ENCODE assay signal across 8 cellular contexts in genomic region chr5:137695651-137696428, GRCh38. TPM values are rescaled to one million over a fixed set of nuclear protein-coding genes. Genes with fewer than 3 reads are reported as not detected.
DNase-seq lines count a peak whose midpoint lies in the region; FAIRE-seq and TF ChIP-seq lines count a peak whose summit lies in the region.

No MANE protein-coding gene starts in this region.

- no peaks in the 10 kb centered on the region for H3K4me1 ChIP-seq in Peyer's patch
- H3K4me1 ChIP-seq in astrocyte (ENCODE audit: insufficient read depth, low read length), result peaks cover 9% of the 10 kb centered on the region
- no peaks in the 10 kb centered on the region for H3K4me1 ChIP-seq in neural progenitor cell

- no peaks in the 10 kb centered on the region for H3K9me3 ChIP-seq in Peyer's patch
- no peaks in the 10 kb centered on the region for H3K9me3 ChIP-seq in astrocyte (ENCODE audit: insufficient read depth, low read depth, low read length)
- no peaks in the 10 kb centered on the region for H3K9me3 ChIP-seq in neural progenitor cell (ENCODE audit: low read depth)

- no peaks in the 10 kb centered on the region for H3K36me3 ChIP-seq in Peyer's patch
- no peaks in the 10 kb centered on the region for H3K36me3 ChIP-seq in astrocyte (ENCODE audit: insufficient read depth, low read length)
- no peaks in the 10 kb centered on the region for H3K36me3 ChIP-seq in neural progenitor cell

- peak overlapping the region; percentile 21 for H3K4me2 ChIP-seq in astrocyte (ENCODE audit: low read length)
- no peak overlapping the region for H3K4me2 ChIP-seq in neural progenitor cell

- peak; percentile 5 for FAIRE-seq in GM12891 (lab: Jason Lieb, UNC)
- no peak for FAIRE-seq in astrocyte (lab: Jason Lieb, UNC)

- H3K27me3 Mint-ChIP-seq in astrocyte (ENCODE audit: low read depth, unreplicated experiment), result no peaks in the 10 kb centered on the region
- peaks cover 2% of the 10 kb centered on the region for H3K27me3 Mint-ChIP-seq in neural progenitor cell (ENCODE audit: insufficient read depth, low read depth)

- peak overlapping the region in 3 of 4 donors; percentile 14 to 52 (median 18) for H3K27ac ChIP-seq in Peyer's patch
- no peak overlapping the region for H3K27ac ChIP-seq in astrocyte (ENCODE audit: low read depth, low read length)
- no peak overlapping the region for H3K27ac ChIP-seq in neural progenitor cell

- no peak for DNase-seq in GM12891 (ENCODE audit: insufficient read length, low spot score)
- DNase-seq in Peyer's patch, result no peak
- DNase-seq in astrocyte (ENCODE audit: low read depth), result no peak
- DNase-seq in neural progenitor cell (ENCODE audit: low spot score), result no peak
- no peak for DNase-seq in T1000 (lab: John Stamatoyannopoulos, UW)
- DNase-seq in NCI-H774 (lab: John Stamatoyannopoulos, UW), result no peak
- no peak for DNase-seq in midbrain (lab: John Stamatoyannopoulos, UW)
- no peak for DNase-seq in NCI-H526 (lab: John Stamatoyannopoulos, UW)

- peaks cover 40% of the 10 kb centered on the region for H3K4me1 Mint-ChIP-seq in astrocyte (ENCODE audit: low read depth, unreplicated experiment)
- peaks cover 2% of the 10 kb centered on the region for H3K4me1 Mint-ChIP-seq in neural progenitor cell

- no peak for TF ChIP-seq POLR2A in GM12891 (IDR thresholded peaks at IDR 0.05; ENCODE audit: low read depth, low read length)
- TF ChIP-seq POLR2A in Peyer's patch (IDR thresholded peaks at IDR 0.05), result no peak

- peaks cover 5% of the 10 kb centered on the region for H3K9me3 Mint-ChIP-seq in astrocyte (ENCODE audit: unreplicated experiment)
- no peaks in the 10 kb centered on the region for H3K9me3 Mint-ChIP-seq in neural progenitor cell

- peaks cover 7% of the 10 kb centered on the region for H3K36me3 Mint-ChIP-seq in astrocyte (ENCODE audit: low read depth, unreplicated experiment)
- peaks cover 6% of the 10 kb centered on the region for H3K36me3 Mint-ChIP-seq in neural progenitor cell

- H4K20me1 ChIP-seq in astrocyte (ENCODE audit: insufficient read depth, low read length), result no peaks in the 10 kb centered on the region
- no peaks in the 10 kb centered on the region for H4K20me1 ChIP-seq in neural progenitor cell (ENCODE audit: low read depth)

- TF ChIP-seq CTCF in Peyer's patch (IDR thresholded peaks at IDR 0.05), result no peak
- no peak for TF ChIP-seq CTCF in astrocyte (IDR thresholded peaks at IDR 0.05; ENCODE audit: insufficient read depth, low read depth, low read length)
- TF ChIP-seq CTCF in neural progenitor cell (IDR thresholded peaks at IDR 0.05), result peak; percentile 4

- no peak overlapping the region for H3K4me3 ChIP-seq in Peyer's patch
- no peak overlapping the region for H3K4me3 ChIP-seq in astrocyte (ENCODE audit: insufficient read depth, low read depth, low read length)
- no peak overlapping the region for H3K4me3 ChIP-seq in neural progenitor cell

- H3K27ac Mint-ChIP-seq in astrocyte (ENCODE audit: unreplicated experiment) (peak overlapping the region; percentile 37), neural progenitor cell (peak overlapping the region; percentile 5)

- H3K9ac ChIP-seq in astrocyte (ENCODE audit: low read length) (no peak overlapping the region), neural progenitor cell (no peak overlapping the region)

- H2AFZ ChIP-seq in astrocyte (ENCODE audit: low read depth, low read length) (no peak overlapping the region), neural progenitor cell (replicated peaks) (no peak overlapping the region)

- no peaks in the 10 kb centered on the region for H3F3A ChIP-seq in neural progenitor cell (ENCODE audit: low read depth)

- H3K4me3 Mint-ChIP-seq in astrocyte (ENCODE audit: unreplicated experiment) (peak overlapping the region; percentile 18), neural progenitor cell (no peak overlapping the region)

- no peaks in the 10 kb centered on the region for H3K27me3 ChIP-seq in Peyer's patch
- H3K27me3 ChIP-seq in astrocyte (ENCODE audit: insufficient read depth, low read length), result no peaks in the 10 kb centered on the region
- no peaks in the 10 kb centered on the region for H3K27me3 ChIP-seq in neural progenitor cell

- H3K79me2 ChIP-seq in astrocyte (ENCODE audit: insufficient read depth, low read length) (no peaks in the 10 kb centered on the region), neural progenitor cell (ENCODE audit: low read depth) (no peaks in the 10 kb centered on the region)

TF ChIP-seq in GM12891, 5 proteins besides CTCF, POLR2A, EP300 and RAD21:
- TF ChIP-seq SPI1 (IDR thresholded peaks at IDR 0.05; ENCODE audit: low read depth, low read length) (peak; percentile 71), TAF1 (IDR thresholded peaks at IDR 0.05; ENCODE audit: low read depth, low read length) (no peak)
TF ChIP-seq in GM12891: peak in this region for 1.

RNA-seq across cellular contexts. Expression of gene KLHL3, which starts 40.0 kb away (rescaled TPM):
- 6.1 TPM for polyA plus RNA-seq in GM12891 (2012; ENCODE audit: low read depth, missing spikeins)
- 1 to 10 TPM; 5.0 to 9.5 (median 6.3) TPM for total RNA-seq in Peyer's patch
- total RNA-seq in astrocyte, result 8.9 and 11.8 TPM in 2 replicates
- total RNA-seq in neural progenitor cell (ENCODE audit: low replicate concordance), result 17.2 and 26.8 TPM in 2 replicates

RNA-seq across cellular contexts. Expression of gene HNRNPA0, which starts 58.3 kb away (rescaled TPM):
- polyA plus RNA-seq in GM12891 (2012; ENCODE audit: low read depth, missing spikeins), result 28.5 TPM
- total RNA-seq in Peyer's patch (10 to 100 TPM in 1 of 4 donors, 1 to 10 TPM in 3; 5.8 to 13.2 (median 7.3) TPM), astrocyte (29.5 and 30.2 TPM in 2 replicates), neural progenitor cell (ENCODE audit: low replicate concordance) (49.8 and 71.4 TPM in 2 replicates)

Comparison
In these comparisons a context has a peak if more than half of its experiments do, and no peak if none do; other contexts are left out.
1. H3K27ac ChIP-seq: peak in Peyer's patch (3 of 4); none in astrocyte (single experiment) and neural progenitor cell (single experiment).